ENCODE assay signal across 7 cellular contexts in genomic region chr6:13427838-13428527, GRCh38.
DNase-seq lines count a peak whose midpoint lies in the region; ATAC-seq and TF ChIP-seq lines count a peak whose summit lies in the region.

No MANE protein-coding gene starts in this region.

- ATAC-seq in GM19324 (IDR thresholded peaks at IDR 0.05; ENCODE audit: low FRiP score, unreplicated experiment) (peak; percentile 75), HG03159 (IDR thresholded peaks at IDR 0.05; ENCODE audit: unreplicated experiment) (peak; percentile 67)

- peak; percentile 88 for DNase-seq in activated CD4-positive, alpha-beta T cell treated with anti-CD3 and anti-CD28 coated beads for 48 hours
- DNase-seq in erythroblast (lab: John Stamatoyannopoulos, UW) (peak; percentile 65 to 75), NCI-H446 (lab: John Stamatoyannopoulos, UW) (no peak), NCI-H2029 (lab: John Stamatoyannopoulos, UW) (no peak)
- peak; percentile 61 to 72 for DNase-seq in stimulated activated CD4-positive, alpha-beta T cell treated with anti-CD3 and anti-CD28 coated beads, Interleukin-4, amount 100 ng/mL, for 48 hours (ENCODE audit: low read depth in 2 of 2)

- no peak for TF ChIP-seq POLR2A in erythroblast (IDR thresholded peaks at IDR 0.05; ENCODE audit: low read length)

Comparison
In these comparisons a context has a peak if more than half of its experiments do, and no peak if none do; other contexts are left out.
1. DNase-seq: peak in activated CD4-positive, alpha-beta T cell treated with anti-CD3 and anti-CD28 coated beads for 48 hours (single experiment), erythroblast (2 of 2) and stimulated activated CD4-positive, alpha-beta T cell treated with anti-CD3 and anti-CD28 coated beads, Interleukin-4, amount 100 ng/mL, for 48 hours (2 of 2); none in NCI-H446 (0 of 2) and NCI-H2029 (single experiment).